26 cellular contexts compared by ENCODE assay signal in the genomic region with DNA sequence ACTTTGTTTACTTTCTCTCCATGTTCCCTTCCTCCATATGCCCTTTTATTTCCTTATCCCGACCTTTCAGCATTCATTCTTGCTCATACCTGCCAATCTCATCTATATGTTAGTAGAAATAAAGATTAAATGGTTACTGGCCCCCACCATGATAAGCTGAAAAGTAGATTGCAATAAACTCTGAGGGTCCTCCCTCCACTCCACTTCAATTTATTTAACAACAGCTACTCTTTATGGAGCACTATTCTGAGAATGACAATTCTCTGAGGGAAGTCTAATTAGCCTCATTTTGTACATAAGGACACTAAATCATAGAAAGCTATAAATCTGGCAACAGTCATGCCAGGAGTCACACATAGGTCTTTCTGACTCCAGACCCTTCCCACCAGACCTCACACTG. TPM values are rescaled to one million over a fixed set of nuclear protein-coding genes. Genes with fewer than 3 reads are reported as not detected.
DNase-seq lines count a peak whose midpoint lies in the region; ATAC-seq and TF ChIP-seq lines count a peak whose summit lies in the region.
"Had no signal": no experiment of that assay in that cellular context is flagged by ENCODE, and none has a peak within 500 bp of the region (broad histone marks: within the 10 kb centered on the region; RNA-seq: fewer than 3 reads in every experiment).

No MANE protein-coding gene starts in this region.

- peak overlapping the region; percentile 22 to 89 (median 82) for H3K27ac ChIP-seq in heart left ventricle
- H3K27ac ChIP-seq in skeletal muscle tissue (ENCODE audit: low read depth, low read length), result peak overlapping the region; percentile 86
- no peak overlapping the region for H3K27ac ChIP-seq in MM.1S (ENCODE audit: low read length)
- H3K27ac ChIP-seq: A549, dorsolateral prefrontal cortex, pancreas had no signal

- no peak overlapping the region for H3K4me3 ChIP-seq in heart left ventricle
- no peak overlapping the region for H3K4me3 ChIP-seq in skeletal muscle tissue (ENCODE audit: low read length in 3 of 3)
- no peak overlapping the region for H3K4me3 ChIP-seq in MM.1S (ENCODE audit: low read length)
- H3K4me3 ChIP-seq: A549, dorsolateral prefrontal cortex, pancreas, tibial nerve had no signal

- intact Hi-C loops in heart left ventricle (cut with DNase I), result no loop called here
- intact Hi-C loops in cardiac septum (cut with DNase I), result no loop called here

- no peaks in the 10 kb centered on the region for H3K9me2 ChIP-seq in MM.1S (replicated peaks; ENCODE audit: insufficient read depth, low read length)

- no peak overlapping the region for H3K4me2 ChIP-seq in MM.1S (ENCODE audit: low read depth, low read length)
- H3K4me2 ChIP-seq: A549 had no signal

- peaks cover 66% of the 10 kb centered on the region for H3K4me1 Mint-ChIP-seq in brain
- H3K4me1 Mint-ChIP-seq: activated naive CD4-positive, alpha-beta T cell treated with anti-CD3 and anti-CD28 coated beads, Interleukin-2, amount 10 ng/mL, durations not matched to agents 7 days and 5 days; CD4-positive, CD25-positive, alpha-beta regulatory T cell had no signal

- DNase-seq in heart left ventricle (no peak), cardiac septum (ENCODE audit: low spot score) (no peak), NCI-H1436 treated with DMSO at 0.1 percent for 48 hours (lab: John Stamatoyannopoulos, UW) (peak; percentile 33), MM.1S (no peak), NOMO-1 (lab: John Stamatoyannopoulos, UW; ENCODE audit: unreplicated experiment in 2 of 2) (no peak)
- DNase-seq in stimulated activated CD8-positive, alpha-beta memory T cell treated with anti-CD3 and anti-CD28 coated beads, Interleukin-4, amount 100 ng/mL, for 48 hours, result no peak
- DNase-seq: activated CD4-positive, alpha-beta T cell treated with anti-CD3 and anti-CD28 coated beads for 1 hour; activated CD8-positive, alpha-beta memory T cell treated with anti-CD3 and anti-CD28 coated beads, Interleukin-2, amount 50 U/mL, for 48 hours; activated CD8-positive, alpha-beta T cell treated with anti-CD3 and anti-CD28 coated beads for 36 hours; activated naive CD4-positive, alpha-beta T cell treated with anti-CD3 and anti-CD28 coated beads, Interleukin-2, amount 10 ng/mL, durations not matched to agents 7 days and 5 days; AML-193; CD4-positive, CD25-positive, alpha-beta regulatory T cell; dorsolateral prefrontal cortex; NCI-H1092; NCI-H2081 treated with DMSO at 0.1 percent for 48 hours; NCI-H524; pancreas; retina; stimulated activated CD4-positive, alpha-beta T cell treated with anti-CD3 and anti-CD28 coated beads, Interleukin-2, amount 100 ng/mL, for 24 hours had no signal

- WGBS in heart left ventricle, 4 donors, result 38 to 75% (median 61%) methylated on average over 1 of the region's 1 CpG

- H3K27me3 Mint-ChIP-seq in brain, result no peaks in the 10 kb centered on the region

- peak overlapping the region; percentile 29 to 96 (median 91) for H3K27ac Mint-ChIP-seq in brain
- H3K27ac Mint-ChIP-seq: activated CD8-positive, alpha-beta T cell treated with anti-CD3 and anti-CD28 coated beads for 36 hours; activated naive CD4-positive, alpha-beta T cell treated with anti-CD3 and anti-CD28 coated beads, Interleukin-2, amount 10 ng/mL, durations not matched to agents 7 days and 5 days; activated T-helper 1 cell treated with anti-CD3 and anti-CD28 coated beads, Interleukin-12 subunit alpha, Interleukin-12 subunit beta, Interleukin-2, Interleukin-4 antibody, amounts not matched to agents 30 ng/mL and 10 ng/mL and 1 ng/mL, durations not matched to agents 14 hours and 24 hours and 36 hours; CD4-positive, CD25-positive, alpha-beta regulatory T cell; T-helper 2 cell treated with Interferon-gamma antibody and Interleukin-4, amounts not matched to agents 5 μg/mL and 100 μg/mL, for 36 hours had no signal

- peak overlapping the region in 1 of 3 donors; percentile 34 for H3K9ac ChIP-seq in skeletal muscle tissue (ENCODE audit: low read depth in 1 of 3, low read length in 3 of 3)
- no peak overlapping the region for H3K9ac ChIP-seq in MM.1S (ENCODE audit: low read length)

- H3K9me3 Mint-ChIP-seq in brain, result no peaks in the 10 kb centered on the region
- H3K9me3 Mint-ChIP-seq: activated CD8-positive, alpha-beta T cell treated with anti-CD3 and anti-CD28 coated beads for 36 hours; activated naive CD4-positive, alpha-beta T cell treated with anti-CD3 and anti-CD28 coated beads, Interleukin-2, amount 10 ng/mL, durations not matched to agents 7 days and 5 days; activated T-helper 1 cell treated with anti-CD3 and anti-CD28 coated beads, Interleukin-12 subunit alpha, Interleukin-12 subunit beta, Interleukin-2, Interleukin-4 antibody, amounts not matched to agents 30 ng/mL and 10 ng/mL and 1 ng/mL, durations not matched to agents 14 hours and 24 hours and 36 hours; T-helper 2 cell treated with Interferon-gamma antibody and Interleukin-4, amounts not matched to agents 5 μg/mL and 100 μg/mL, for 36 hours had no signal

- H2AFZ ChIP-seq in MM.1S (ENCODE audit: low read length), result no peak overlapping the region

- H3K4me3 Mint-ChIP-seq in brain, result peak overlapping the region in 1 of 5 experiments; percentile 10
- H3K4me3 Mint-ChIP-seq: activated CD8-positive, alpha-beta T cell treated with anti-CD3 and anti-CD28 coated beads for 36 hours; activated naive CD4-positive, alpha-beta T cell treated with anti-CD3 and anti-CD28 coated beads, Interleukin-2, amount 10 ng/mL, durations not matched to agents 7 days and 5 days; activated T-helper 1 cell treated with anti-CD3 and anti-CD28 coated beads, Interleukin-12 subunit alpha, Interleukin-12 subunit beta, Interleukin-2, Interleukin-4 antibody, amounts not matched to agents 30 ng/mL and 10 ng/mL and 1 ng/mL, durations not matched to agents 14 hours and 24 hours and 36 hours; CD4-positive, CD25-positive, alpha-beta regulatory T cell; T-helper 2 cell treated with Interferon-gamma antibody and Interleukin-4, amounts not matched to agents 5 μg/mL and 100 μg/mL, for 36 hours had no signal

- H3K9me3 ChIP-seq in heart left ventricle (no peaks in the 10 kb centered on the region), skeletal muscle tissue (ENCODE audit: control insufficient read depth in 3 of 3, low read length in 3 of 3) (no peaks in the 10 kb centered on the region), MM.1S (replicated peaks; ENCODE audit: insufficient read depth, low read length) (no peaks in the 10 kb centered on the region)
- H3K9me3 ChIP-seq: A549, pancreas, tibial nerve had no signal

- no peak for ATAC-seq in heart left ventricle
- ATAC-seq: A549; activated CD8-positive, alpha-beta T cell treated with anti-CD3 and anti-CD28 coated beads for 36 hours; Panc1; pancreas had no signal

- H3K36me3 ChIP-seq in heart left ventricle (peaks cover 0 to 92% (median 30%) of the 10 kb centered on the region in 9 donors), skeletal muscle tissue (ENCODE audit: control insufficient read depth in 3 of 3, insufficient read depth in 3 of 3, low read length in 3 of 3) (peaks cover 0 to 29% (median 4%) of the 10 kb centered on the region in 3 donors), MM.1S (replicated peaks; ENCODE audit: insufficient read depth, low read length) (no peaks in the 10 kb centered on the region)
- H3K36me3 ChIP-seq: pancreas had no signal

- TF ChIP-seq CTCF in heart left ventricle (IDR thresholded peaks at IDR 0.05) (no peak), brain (conservative IDR thresholded peaks at IDR 0.05) (no peak), MM.1S (IDR thresholded peaks at IDR 0.05; ENCODE audit: low read length) (no peak)

- no peaks in the 10 kb centered on the region for H4K20me1 ChIP-seq in MM.1S (ENCODE audit: insufficient read depth, low read length)

- peaks cover 15% of the 10 kb centered on the region for H3K36me3 Mint-ChIP-seq in brain
- H3K36me3 Mint-ChIP-seq: activated naive CD4-positive, alpha-beta T cell treated with anti-CD3 and anti-CD28 coated beads, Interleukin-2, amount 10 ng/mL, durations not matched to agents 7 days and 5 days; CD4-positive, CD25-positive, alpha-beta regulatory T cell had no signal

- H3K27me3 ChIP-seq in heart left ventricle, result no peaks in the 10 kb centered on the region
- no peaks in the 10 kb centered on the region for H3K27me3 ChIP-seq in skeletal muscle tissue (ENCODE audit: control insufficient read depth in 3 of 3, insufficient read depth in 3 of 3, low read length in 3 of 3)
- no peaks in the 10 kb centered on the region for H3K27me3 ChIP-seq in MM.1S (replicated peaks; ENCODE audit: insufficient read depth, low read length)
- H3K27me3 ChIP-seq: pancreas, tibial nerve had no signal

- no peaks in the 10 kb centered on the region for H3F3A ChIP-seq in MM.1S (ENCODE audit: insufficient read depth, low read length)

- no peak for TF ChIP-seq POLR2A in heart left ventricle (IDR thresholded peaks at IDR 0.05)

- no peaks in the 10 kb centered on the region for H3K79me2 ChIP-seq in MM.1S (ENCODE audit: low read length)

- H3K4me1 ChIP-seq in heart left ventricle, result peaks cover 5 to 98% (median 70%) of the 10 kb centered on the region in 12 donors
- peaks cover 58 to 80% (median 71%) of the 10 kb centered on the region in 3 donors for H3K4me1 ChIP-seq in skeletal muscle tissue (ENCODE audit: control insufficient read depth in 3 of 3, insufficient read depth in 3 of 3, low read length in 3 of 3)
- H3K4me1 ChIP-seq in MM.1S (ENCODE audit: low read length), result no peaks in the 10 kb centered on the region
- H3K4me1 ChIP-seq: pancreas had no signal

RNA-seq across cellular contexts. Expression of a gene that starts 28.2 kb away (rescaled TPM):
- total RNA-seq in heart left ventricle (100 to 1,000 TPM in 7 of 9 donors, 10 to 100 TPM in 2; 74.0 to 236 (median 120) TPM), cardiac septum (67.0 TPM), skeletal muscle tissue (46.4 TPM)
- polyA plus RNA-seq in heart left ventricle (100 to 1,000 TPM in 1 of 2 donors, 10 to 100 TPM in 1; 95.2 to 134 TPM), brain (ENCODE audit: insufficient read depth, low read depth, low replicate concordance) (3.4 TPM)
- total RNA-seq: activated CD8-positive, alpha-beta T cell treated with anti-CD3 and anti-CD28 coated beads for 36 hours; activated T-helper 1 cell treated with anti-CD3 and anti-CD28 coated beads, Interleukin-12 subunit alpha, Interleukin-12 subunit beta, Interleukin-2, Interleukin-4 antibody, amounts not matched to agents 30 ng/mL and 10 ng/mL and 1 ng/mL, durations not matched to agents 14 hours and 24 hours and 36 hours; CD4-positive, CD25-positive, alpha-beta regulatory T cell had no signal
- polyA plus RNA-seq: CD4-positive, CD25-positive, alpha-beta regulatory T cell had no signal
